ENCODE assay signal across 22 cellular contexts in the genomic region with DNA sequence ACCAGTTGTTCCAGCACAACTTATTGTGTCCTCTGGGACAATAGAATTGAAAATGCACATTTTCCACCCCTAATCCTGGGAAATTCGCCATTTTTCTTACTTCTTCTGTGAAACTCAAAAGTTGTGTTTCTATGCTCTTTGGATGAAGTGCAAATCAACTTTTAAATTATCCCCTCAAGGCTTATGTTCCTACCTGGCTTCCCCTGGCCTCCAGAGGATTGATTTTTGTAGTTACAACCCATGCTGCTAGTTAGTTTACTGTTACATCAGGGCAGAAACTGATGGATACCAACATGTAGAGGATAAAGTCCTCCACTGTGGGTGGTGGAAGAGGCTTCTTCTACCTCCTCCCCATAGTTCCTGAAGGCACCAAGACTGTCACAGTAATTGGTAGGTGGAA. TPM values are rescaled to one million over a fixed set of nuclear protein-coding genes. Genes with fewer than 3 reads are reported as not detected.
"Had no signal": no experiment of that assay in that cellular context is flagged by ENCODE, and none has a peak within 500 bp of the region (broad histone marks: within the 10 kb centered on the region; RNA-seq: fewer than 3 reads in every experiment).

A gene with protein sequence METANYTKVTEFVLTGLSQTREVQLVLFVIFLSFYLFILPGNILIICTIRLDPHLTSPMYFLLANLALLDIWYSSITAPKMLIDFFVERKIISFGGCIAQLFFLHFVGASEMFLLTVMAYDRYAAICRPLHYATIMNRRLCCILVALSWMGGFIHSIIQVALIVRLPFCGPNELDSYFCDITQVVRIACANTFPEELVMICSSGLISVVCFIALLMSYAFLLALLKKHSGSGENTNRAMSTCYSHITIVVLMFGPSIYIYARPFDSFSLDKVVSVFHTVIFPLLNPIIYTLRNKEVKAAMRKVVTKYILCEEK (plus strand): TSS at position 301 of the 400 bp plus-strand sequence. CDS start 6,819 bp downstream, outside the sequence.

RNA-seq across cellular contexts. Expression of the gene that starts here (rescaled TPM):
- total RNA-seq: naive thymus-derived CD8-positive, alpha-beta T cell; natural killer cell treated with Interleukin-12 subunit alpha and Interleukin-12 subunit beta and Interleukin-15 and Interleukin-18, amount 100 ng/mL, for 72 hours; neural crest cell; omental fat pad; osteocyte; pancreas; posterior vena cava; prostate gland; pulmonary artery endothelial cell; right atrium auricular region; sciatic nerve; smooth muscle cell; spleen; stomach; subcutaneous adipose tissue; temporal lobe; thoracic aorta; thyroid gland; tibial nerve; upper lobe of left lung; ureter; uterus had no signal
- polyA plus RNA-seq: naive thymus-derived CD8-positive, alpha-beta T cell; pancreas; smooth muscle cell; spleen; stomach had no signal
